10 cellular contexts compared by ENCODE assay signal in the genomic region with DNA sequence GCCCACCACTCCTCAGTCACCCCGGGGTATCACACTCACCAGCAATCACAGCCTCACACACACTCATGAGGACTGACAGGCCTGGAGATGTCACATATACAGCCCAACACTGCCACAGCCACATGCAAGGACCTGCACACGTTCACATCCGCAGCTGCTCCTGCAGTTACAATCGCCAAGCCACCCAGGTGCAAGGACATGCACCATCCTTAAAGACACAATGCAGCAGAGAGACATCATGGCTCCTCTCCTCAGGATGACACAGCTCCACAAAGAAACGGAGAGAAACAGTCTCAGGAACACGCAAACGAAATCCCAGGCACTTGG. TPM values are rescaled to one million over a fixed set of nuclear protein-coding genes. Genes with fewer than 3 reads are reported as not detected.
DNase-seq lines count a peak whose midpoint lies in the region; ATAC-seq and TF ChIP-seq lines count a peak whose summit lies in the region.
"Had no signal": no experiment of that assay in that cellular context is flagged by ENCODE, and none has a peak within 500 bp of the region (broad histone marks: within the 10 kb centered on the region; RNA-seq: fewer than 3 reads in every experiment).

No MANE protein-coding gene starts in this region.

- no peaks in the 10 kb centered on the region for H3K36me3 Mint-ChIP-seq in activated B cell treated with CpG ODN at 0.5 μM for 24 hours (ENCODE audit: low read depth)

- no peaks in the 10 kb centered on the region; the same call in 1 of the 2 replicates for H3K4me1 ChIP-seq in HUES48 (ENCODE audit: control insufficient read depth, insufficient read depth, low read length)
- H3K4me1 ChIP-seq: SJCRH30 had no signal

- no peaks in the 10 kb centered on the region for H3K36me3 ChIP-seq in HUES48 (ENCODE audit: control insufficient read depth, insufficient read depth, low read length)
- H3K36me3 ChIP-seq: SJCRH30 had no signal

- ATAC-seq in activated B cell treated with CpG ODN at 0.5 μM for 24 hours (ENCODE audit: low read depth): no peak
- ATAC-seq in left colon: peak; percentile 17
- ATAC-seq in GM21576 (IDR thresholded peaks at IDR 0.05; ENCODE audit: unreplicated experiment): no peak

- peaks cover 12% of the 10 kb centered on the region for H3K4me1 Mint-ChIP-seq in activated B cell treated with CpG ODN at 0.5 μM for 24 hours

- H3K27me3 ChIP-seq in HUES48 (ENCODE audit: control insufficient read depth, insufficient read depth, low read length): peaks cover 72% of the 10 kb centered on the region
- H3K27me3 ChIP-seq: SJCRH30 had no signal

- peaks cover 29% of the 10 kb centered on the region for H3K27me3 Mint-ChIP-seq in activated B cell treated with CpG ODN at 0.5 μM for 24 hours

- intact Hi-C loops in activated B cell treated with CpG ODN at 0.5 μM for 24 hours (cut with micrococcal nuclease) (no loop called here), left colon (cut with DNase I, micrococcal nuclease) (no loop called here)

- no peak overlapping the region for H3K27ac Mint-ChIP-seq in activated B cell treated with CpG ODN at 0.5 μM for 24 hours

- no peak for TF ChIP-seq CTCF in activated B cell treated with CpG ODN at 0.5 μM for 24 hours (IDR thresholded peaks at IDR 0.05)

- no peak overlapping the region for H3K9ac ChIP-seq in HUES48 (ENCODE audit: low read depth, low read length)

- no peak overlapping the region for H3K27ac ChIP-seq in HUES48 (ENCODE audit: low read depth, low read length)
- H3K27ac ChIP-seq: SJCRH30 had no signal

- H3K4me3 ChIP-seq in HUES48 (ENCODE audit: low read depth, low read length): peak overlapping the region; percentile 58
- H3K4me3 ChIP-seq: SJCRH30 had no signal

- H3K9me3 Mint-ChIP-seq in activated B cell treated with CpG ODN at 0.5 μM for 24 hours: no peaks in the 10 kb centered on the region

- H3K9me3 ChIP-seq in HUES48 (ENCODE audit: control insufficient read depth, insufficient read depth, low read length): peaks cover 18% of the 10 kb centered on the region
- H3K9me3 ChIP-seq: SJCRH30 had no signal

- peak overlapping the region; percentile 55 for H3K4me3 Mint-ChIP-seq in activated B cell treated with CpG ODN at 0.5 μM for 24 hours

- POLR2A ChIA-PET in activated B cell treated with CpG ODN at 0.5 μM for 24 hours (lab: Charles Lee): interaction anchor here (0.7 kb wide), 1 partner anchor 338 kb away, joined by 3 read pairs; no protein-coding TSS in a partner anchor

- CTCF ChIA-PET in activated B cell treated with CpG ODN at 0.5 μM for 24 hours (lab: Charles Lee): no interaction called here

- DNase-seq in Ammon's horn (ENCODE audit: low spot score) (peak; percentile 4), activated B cell treated with CpG ODN at 0.5 μM for 24 hours (no peak), left colon (no peak), cortex of kidney (lab: John Stamatoyannopoulos, UW) (no peak), NCI-H2107 treated with DMSO at 0.1 percent for 48 hours (lab: John Stamatoyannopoulos, UW; ENCODE audit: unreplicated experiment) (no peak)
- no peak for DNase-seq in activated CD4-positive, CD25-positive, alpha-beta regulatory T cell treated with anti-CD3 and anti-CD28 coated beads, Interleukin-2, amount 50 U/mL, for 72 hours
- DNase-seq: SJCRH30 had no signal

RNA-seq across cellular contexts. Expression of a gene that starts 1.1 kb away (rescaled TPM):
- total RNA-seq in activated B cell treated with CpG ODN at 0.5 μM for 24 hours: not detected in 2 replicates
- total RNA-seq in left colon: 10 to 100 TPM in 1 of 2 donors, 1 to 10 TPM in 1; 8.8 to 21.4 TPM
- total RNA-seq: SJCRH30 had no signal

RNA-seq across cellular contexts. Expression of a gene that starts 8.0 kb away (rescaled TPM):
- total RNA-seq in activated B cell treated with CpG ODN at 0.5 μM for 24 hours: not detected in 2 replicates
- total RNA-seq in left colon: not detected
- total RNA-seq: lower leg skin, SJCRH30 had no signal

RNA-seq across cellular contexts. Expression of a gene that starts 32.5 kb away (rescaled TPM):
- 139 and 144 TPM in 2 replicates for total RNA-seq in activated B cell treated with CpG ODN at 0.5 μM for 24 hours
- 10 to 100 TPM; 78.9 to 91.8 TPM for total RNA-seq in left colon

RNA-seq across cellular contexts. Expression of a gene that starts 48.0 kb away (rescaled TPM):
- total RNA-seq in activated B cell treated with CpG ODN at 0.5 μM for 24 hours: not detected in 2 replicates
- not detected for total RNA-seq in left colon
- total RNA-seq: lower leg skin, SJCRH30 had no signal
